In the genomic region with DNA sequence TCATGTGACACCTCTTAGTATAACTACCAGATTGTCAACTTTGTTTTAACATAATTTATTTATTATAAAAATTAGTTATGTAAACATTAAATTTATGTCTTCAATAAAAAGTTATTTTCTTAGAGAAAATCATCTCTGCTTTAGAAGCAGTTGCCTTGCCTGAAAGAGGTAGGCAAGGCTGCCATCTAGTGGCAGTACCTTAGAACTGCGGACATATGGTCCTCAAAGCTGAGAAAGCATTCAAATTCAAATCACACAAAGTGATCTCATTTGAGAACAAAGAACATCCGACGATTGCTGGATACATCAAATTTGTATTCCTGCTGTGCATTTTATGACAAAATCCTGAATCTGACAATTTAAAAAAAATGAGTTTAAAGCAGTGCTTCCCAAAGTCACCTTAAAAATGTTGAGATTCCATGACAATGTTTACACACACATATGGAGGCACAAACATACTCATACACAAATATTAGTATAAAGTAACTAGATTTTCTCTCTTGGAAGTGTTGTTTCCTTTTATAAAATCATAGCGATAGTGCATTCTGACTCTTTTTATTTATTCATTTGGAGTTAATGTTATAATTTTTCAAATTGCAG, we compare ENCODE assay signal across 1 cellular context.
TF ChIP-seq lines count a peak whose summit lies in the region.

No MANE protein-coding gene starts in this region.

TF ChIP-seq in K562, 482 proteins besides CTCF, POLR2A, EP300 and RAD21 (continued from another document):
- TF ChIP-seq, protein P1, sequence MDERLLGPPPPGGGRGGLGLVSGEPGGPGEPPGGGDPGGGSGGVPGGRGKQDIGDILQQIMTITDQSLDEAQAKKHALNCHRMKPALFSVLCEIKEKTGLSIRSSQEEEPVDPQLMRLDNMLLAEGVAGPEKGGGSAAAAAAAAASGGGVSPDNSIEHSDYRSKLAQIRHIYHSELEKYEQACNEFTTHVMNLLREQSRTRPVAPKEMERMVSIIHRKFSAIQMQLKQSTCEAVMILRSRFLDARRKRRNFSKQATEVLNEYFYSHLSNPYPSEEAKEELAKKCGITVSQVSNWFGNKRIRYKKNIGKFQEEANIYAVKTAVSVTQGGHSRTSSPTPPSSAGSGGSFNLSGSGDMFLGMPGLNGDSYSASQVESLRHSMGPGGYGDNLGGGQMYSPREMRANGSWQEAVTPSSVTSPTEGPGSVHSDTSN (CRISPR knock-in tag; IDR thresholded peaks at IDR 0.05; ENCODE audit: low read depth): no peak
- TF ChIP-seq, protein P1 (tag; conservative IDR thresholded peaks at IDR 0.05; ENCODE audit: low read depth): no peak
- TF ChIP-seq RBM22 (IDR thresholded peaks at IDR 0.05; ENCODE audit: low read depth, low read length, poor library complexity, severe bottlenecking): no peak
- no peak for TF ChIP-seq ZNF41 (CRISPR knock-in tag; conservative IDR thresholded peaks at IDR 0.05)
- no peak for TF ChIP-seq TAF7 (tag; IDR thresholded peaks at IDR 0.05)
- TF ChIP-seq KDM2B (CRISPR knock-in tag; IDR thresholded peaks at IDR 0.05): no peak
- 0 out of 2 replicates have a peak, but pooled peaks have one; percentile 42 for TF ChIP-seq SMC3 (conservative IDR thresholded peaks at IDR 0.05; ENCODE audit: insufficient read depth, low read depth, low read length)
- TF ChIP-seq THRB (CRISPR knock-in tag; conservative IDR thresholded peaks at IDR 0.05): no peak
- TF ChIP-seq, protein P2, sequence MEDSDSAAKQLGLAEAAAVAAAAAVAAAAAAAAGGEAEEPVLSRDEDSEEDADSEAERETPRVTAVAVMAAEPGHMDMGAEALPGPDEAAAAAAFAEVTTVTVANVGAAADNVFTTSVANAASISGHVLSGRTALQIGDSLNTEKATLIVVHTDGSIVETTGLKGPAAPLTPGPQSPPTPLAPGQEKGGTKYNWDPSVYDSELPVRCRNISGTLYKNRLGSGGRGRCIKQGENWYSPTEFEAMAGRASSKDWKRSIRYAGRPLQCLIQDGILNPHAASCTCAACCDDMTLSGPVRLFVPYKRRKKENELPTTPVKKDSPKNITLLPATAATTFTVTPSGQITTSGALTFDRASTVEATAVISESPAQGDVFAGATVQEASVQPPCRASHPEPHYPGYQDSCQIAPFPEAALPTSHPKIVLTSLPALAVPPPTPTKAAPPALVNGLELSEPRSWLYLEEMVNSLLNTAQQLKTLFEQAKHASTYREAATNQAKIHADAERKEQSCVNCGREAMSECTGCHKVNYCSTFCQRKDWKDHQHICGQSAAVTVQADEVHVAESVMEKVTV (CRISPR knock-in tag; IDR thresholded peaks at IDR 0.05): peak; percentile 56; the same call in 1 of the 2 replicates
- TF ChIP-seq MECOM (CRISPR knock-in tag; IDR thresholded peaks at IDR 0.05): no peak
